In the genomic region with DNA sequence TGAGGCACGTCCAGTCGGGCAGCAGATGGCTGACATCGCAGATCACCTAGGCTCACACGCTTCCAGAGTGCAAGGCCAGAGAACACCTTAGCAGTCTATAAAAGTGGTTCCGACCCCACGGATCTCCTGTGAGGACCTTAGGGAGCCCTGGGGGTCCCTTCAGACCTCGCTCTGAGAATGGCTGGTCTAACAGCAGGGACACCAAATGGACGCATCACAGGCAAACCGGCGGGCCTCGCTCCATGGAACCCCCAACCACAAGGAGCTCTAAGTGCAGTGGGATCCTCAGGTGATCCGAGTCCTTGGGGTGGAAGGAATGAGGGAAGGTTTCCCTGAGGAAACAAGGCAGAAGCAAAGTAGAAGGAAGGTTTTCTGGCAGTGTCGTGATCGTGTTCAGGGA, we compare ENCODE assay signal across 32 cellular contexts.
"Had no signal": no experiment of that assay in that cellular context is flagged by ENCODE, and none has a peak within 500 bp of the region (broad histone marks: within the 10 kb centered on the region; RNA-seq: fewer than 3 reads in every experiment).

No MANE protein-coding gene starts in this region.

- DNase-seq: activated B cell treated with CpG ODN at 0.5 μM for 24 hours; activated CD4-positive, alpha-beta memory T cell treated with anti-CD3 and anti-CD28 coated beads for 36 hours; activated CD4-positive, alpha-beta T cell treated with anti-CD3 and anti-CD28 coated beads for 48 hours; activated CD4-positive, alpha-beta T cell treated with anti-CD3 and anti-CD28 coated beads, Interleukin-2, amount 50 U/mL, for 1 hour; activated CD8-positive, alpha-beta memory T cell treated with anti-CD3 and anti-CD28 coated beads, Interleukin-2, amount 10 ng/mL, durations not matched to agents 7 days and 5 days; activated CD8-positive, alpha-beta memory T cell treated with anti-CD3 and anti-CD28 coated beads, Interleukin-2, amount 50 U/mL, for 4 hours; activated CD8-positive, alpha-beta T cell treated with anti-CD3 and anti-CD28 coated beads, Interleukin-2, amount 10 ng/mL, durations not matched to agents 7 days and 5 days; activated gamma-delta T cell; activated naive CD4-positive, alpha-beta T cell; activated naive CD4-positive, alpha-beta T cell treated with anti-CD3 and anti-CD28 coated beads, Interleukin-2, amount 10 ng/mL, durations not matched to agents 7 days and 5 days; activated naive CD8-positive, alpha-beta T cell treated with anti-CD3 and anti-CD28 coated beads, Interleukin-2, amount 10 ng/mL, durations not matched to agents 7 days and 5 days; activated T-cell treated with anti-CD3 and anti-CD28 coated beads, Interleukin-2, amount 50 U/mL, for 1 hour; activated T-cell treated with anti-CD3 and anti-CD28 coated beads, Interleukin-2, amount 50 U/mL, for 48 hours; brain microvascular endothelial cell; dorsolateral prefrontal cortex; effector memory CD4-positive, alpha-beta T cell; erythroblast; esophagus squamous epithelium; foreskin melanocyte; T-helper 1 cell; T-helper 17 cell; T1000; WERI-Rb-1 had no signal

- H3K9me3 ChIP-seq: esophagus squamous epithelium, gastroesophageal sphincter had no signal

- H3K9me3 Mint-ChIP-seq: activated B cell treated with CpG ODN at 0.5 μM for 24 hours; activated CD4-positive, alpha-beta memory T cell treated with anti-CD3 and anti-CD28 coated beads for 36 hours; activated naive CD4-positive, alpha-beta T cell treated with anti-CD3 and anti-CD28 coated beads, Interleukin-2, amount 10 ng/mL, durations not matched to agents 7 days and 5 days; activated naive CD4-positive, alpha-beta T cell treated with anti-CD3 and anti-CD28 coated beads, Interleukin-2, amount 50 U/mL, for 72 hours; activated naive CD8-positive, alpha-beta T cell treated with anti-CD3 and anti-CD28 coated beads, Interleukin-2, amount 10 ng/mL, durations not matched to agents 7 days and 5 days; activated T-helper 1 cell treated with anti-CD3 and anti-CD28 coated beads, Interleukin-12 subunit alpha, Interleukin-12 subunit beta, Interleukin-2, Interleukin-4 antibody, amounts not matched to agents 30 ng/mL and 10 ng/mL and 1 ng/mL, durations not matched to agents 14 hours and 24 hours and 36 hours; activated T-helper 2 cell treated with anti-CD3 and anti-CD28 coated beads, Interferon-gamma antibody, Interleukin-2, Interleukin-4, amounts not matched to agents 10 μg/mL and 5 μg/mL and 100 μg/mL, durations not matched to agents 14 hours and 24 hours and 36 hours; central memory CD8-positive, alpha-beta T cell; dendritic cell treated with granulocyte-macrophage colony-stimulating factor and Interleukin-4, amounts not matched to agents 40 ng/mL and 50 ng/mL, for 4 days; T-helper 2 cell treated with Interferon-gamma antibody and Interleukin-4, amounts not matched to agents 5 μg/mL and 100 μg/mL, for 36 hours had no signal

- H3K36me3 Mint-ChIP-seq: activated CD4-positive, alpha-beta memory T cell treated with anti-CD3 and anti-CD28 coated beads for 36 hours; activated CD8-positive, alpha-beta memory T cell treated with anti-CD3 and anti-CD28 coated beads, Interleukin-2, amount 10 ng/mL, durations not matched to agents 7 days and 5 days; activated naive CD4-positive, alpha-beta T cell treated with anti-CD3 and anti-CD28 coated beads, Interleukin-2, amount 10 ng/mL, durations not matched to agents 7 days and 5 days; activated naive CD4-positive, alpha-beta T cell treated with anti-CD3 and anti-CD28 coated beads, Interleukin-2, amount 50 U/mL, for 72 hours; activated naive CD8-positive, alpha-beta T cell treated with anti-CD3 and anti-CD28 coated beads, Interleukin-2, amount 10 ng/mL, durations not matched to agents 7 days and 5 days had no signal

- ATAC-seq: activated CD4-positive, CD25-positive, alpha-beta regulatory T cell treated with anti-CD3 and anti-CD28 coated beads, Interleukin-2, amount 50 U/mL, for 24 hours; activated CD8-positive, alpha-beta memory T cell treated with anti-CD3 and anti-CD28 coated beads, Interleukin-2, amount 10 ng/mL, durations not matched to agents 7 days and 5 days; activated CD8-positive, alpha-beta T cell treated with anti-CD3 and anti-CD28 coated beads, Interleukin-2, amount 10 ng/mL, durations not matched to agents 7 days and 5 days; activated naive CD4-positive, alpha-beta T cell treated with anti-CD3 and anti-CD28 coated beads, Interleukin-2, amount 50 U/mL, for 72 hours; gastroesophageal sphincter; T-helper 17 cell had no signal

- H3K36me3 ChIP-seq: brain microvascular endothelial cell, esophagus squamous epithelium, gastroesophageal sphincter, WERI-Rb-1 had no signal

- H3K4me3 Mint-ChIP-seq: activated B cell treated with CpG ODN at 0.5 μM for 24 hours; activated CD4-positive, alpha-beta memory T cell treated with anti-CD3 and anti-CD28 coated beads for 36 hours; activated CD8-positive, alpha-beta memory T cell treated with anti-CD3 and anti-CD28 coated beads, Interleukin-2, amount 10 ng/mL, durations not matched to agents 7 days and 5 days; activated CD8-positive, alpha-beta T cell treated with anti-CD3 and anti-CD28 coated beads, Interleukin-2, amount 10 ng/mL, durations not matched to agents 7 days and 5 days; activated naive CD4-positive, alpha-beta T cell treated with anti-CD3 and anti-CD28 coated beads, Interleukin-2, amount 10 ng/mL, durations not matched to agents 7 days and 5 days; activated naive CD8-positive, alpha-beta T cell treated with anti-CD3 and anti-CD28 coated beads, Interleukin-2, amount 10 ng/mL, durations not matched to agents 7 days and 5 days; activated T-helper 1 cell treated with anti-CD3 and anti-CD28 coated beads, Interleukin-12 subunit alpha, Interleukin-12 subunit beta, Interleukin-2, Interleukin-4 antibody, amounts not matched to agents 30 ng/mL and 10 ng/mL and 1 ng/mL, durations not matched to agents 14 hours and 24 hours and 36 hours; central memory CD8-positive, alpha-beta T cell; dendritic cell treated with granulocyte-macrophage colony-stimulating factor and Interleukin-4, amounts not matched to agents 40 ng/mL and 50 ng/mL, for 4 days; T-helper 17 cell; T-helper 2 cell treated with Interferon-gamma antibody and Interleukin-4, amounts not matched to agents 5 μg/mL and 100 μg/mL, for 36 hours had no signal

- H3K27me3 ChIP-seq: brain microvascular endothelial cell, esophagus squamous epithelium, gastroesophageal sphincter had no signal

- H3K4me3 ChIP-seq: coronary artery, dorsolateral prefrontal cortex, esophagus squamous epithelium, gastroesophageal sphincter had no signal

- H3K27me3 Mint-ChIP-seq: activated B cell treated with CpG ODN at 0.5 μM for 24 hours; activated CD4-positive, alpha-beta memory T cell treated with anti-CD3 and anti-CD28 coated beads for 36 hours; activated CD8-positive, alpha-beta memory T cell treated with anti-CD3 and anti-CD28 coated beads, Interleukin-2, amount 10 ng/mL, durations not matched to agents 7 days and 5 days; activated naive CD4-positive, alpha-beta T cell treated with anti-CD3 and anti-CD28 coated beads, Interleukin-2, amount 10 ng/mL, durations not matched to agents 7 days and 5 days; dendritic cell treated with granulocyte-macrophage colony-stimulating factor and Interleukin-4, amounts not matched to agents 40 ng/mL and 50 ng/mL, for 4 days had no signal

- H3K27ac Mint-ChIP-seq: activated B cell treated with CpG ODN at 0.5 μM for 24 hours; activated CD4-positive, alpha-beta memory T cell treated with anti-CD3 and anti-CD28 coated beads for 36 hours; activated CD8-positive, alpha-beta memory T cell treated with anti-CD3 and anti-CD28 coated beads, Interleukin-2, amount 10 ng/mL, durations not matched to agents 7 days and 5 days; activated CD8-positive, alpha-beta T cell treated with anti-CD3 and anti-CD28 coated beads, Interleukin-2, amount 10 ng/mL, durations not matched to agents 7 days and 5 days; activated naive CD4-positive, alpha-beta T cell treated with anti-CD3 and anti-CD28 coated beads, Interleukin-2, amount 10 ng/mL, durations not matched to agents 7 days and 5 days; activated naive CD4-positive, alpha-beta T cell treated with anti-CD3 and anti-CD28 coated beads, Interleukin-2, amount 50 U/mL, for 72 hours; activated naive CD8-positive, alpha-beta T cell treated with anti-CD3 and anti-CD28 coated beads, Interleukin-2, amount 10 ng/mL, durations not matched to agents 7 days and 5 days; activated T-helper 1 cell treated with anti-CD3 and anti-CD28 coated beads, Interleukin-12 subunit alpha, Interleukin-12 subunit beta, Interleukin-2, Interleukin-4 antibody, amounts not matched to agents 30 ng/mL and 10 ng/mL and 1 ng/mL, durations not matched to agents 14 hours and 24 hours and 36 hours; activated T-helper 2 cell treated with anti-CD3 and anti-CD28 coated beads, Interferon-gamma antibody, Interleukin-2, Interleukin-4, amounts not matched to agents 10 μg/mL and 5 μg/mL and 100 μg/mL, durations not matched to agents 14 hours and 24 hours and 36 hours; dendritic cell treated with granulocyte-macrophage colony-stimulating factor and Interleukin-4, amounts not matched to agents 40 ng/mL and 50 ng/mL, for 4 days; T-helper 17 cell; T-helper 2 cell treated with Interferon-gamma antibody and Interleukin-4, amounts not matched to agents 5 μg/mL and 100 μg/mL, for 36 hours had no signal

- H3K27ac ChIP-seq: brain microvascular endothelial cell, dorsolateral prefrontal cortex, WERI-Rb-1 had no signal

- H3K4me1 Mint-ChIP-seq: activated B cell treated with CpG ODN at 0.5 μM for 24 hours; activated CD8-positive, alpha-beta memory T cell treated with anti-CD3 and anti-CD28 coated beads, Interleukin-2, amount 10 ng/mL, durations not matched to agents 7 days and 5 days; activated naive CD4-positive, alpha-beta T cell treated with anti-CD3 and anti-CD28 coated beads, Interleukin-2, amount 10 ng/mL, durations not matched to agents 7 days and 5 days; activated naive CD8-positive, alpha-beta T cell treated with anti-CD3 and anti-CD28 coated beads, Interleukin-2, amount 10 ng/mL, durations not matched to agents 7 days and 5 days; central memory CD8-positive, alpha-beta T cell; T-helper 17 cell had no signal
